Comparison of ENCODE assay signal across 33 cellular contexts in genomic region chr5:94395468-94395867, GRCh38.
"Had no signal": no experiment of that assay in that cellular context is flagged by ENCODE, and none has a peak within 500 bp of the region (broad histone marks: within the 10 kb centered on the region; RNA-seq: fewer than 3 reads in every experiment).

No MANE protein-coding gene starts in this region.

- H3K4me1 ChIP-seq: ascending aorta, breast epithelium, colonic mucosa, esophagus squamous epithelium, gastroesophageal sphincter, heart right ventricle had no signal

- DNase-seq: activated CD4-positive, alpha-beta memory T cell treated with anti-CD3 and anti-CD28 coated beads for 36 hours; activated CD4-positive, alpha-beta T cell treated with anti-CD3 and anti-CD28 coated beads for 36 hours; activated CD4-positive, alpha-beta T cell treated with anti-CD3 and anti-CD28 coated beads, Interleukin-2, amount 10 ng/mL, durations not matched to agents 24 days and 14 days; activated CD4-positive, CD25-positive, alpha-beta regulatory T cell; activated CD4-positive, CD25-positive, alpha-beta regulatory T cell treated with anti-CD3 and anti-CD28 coated beads, Interleukin-2, amount 50 U/mL, for 72 hours; activated CD8-positive, alpha-beta memory T cell treated with anti-CD3 and anti-CD28 coated beads, Interleukin-2, amount 10 ng/mL, durations not matched to agents 7 days and 5 days; activated CD8-positive, alpha-beta memory T cell treated with anti-CD3 and anti-CD28 coated beads, Interleukin-2, amount 50 U/mL, for 4 hours; activated CD8-positive, alpha-beta T cell treated with anti-CD3 and anti-CD28 coated beads, Interleukin-2, amount 10 ng/mL, durations not matched to agents 7 days and 5 days; activated gamma-delta T cell; activated naive CD4-positive, alpha-beta T cell; activated naive CD4-positive, alpha-beta T cell treated with anti-CD3 and anti-CD28 coated beads, Interleukin-2, amount 10 ng/mL, durations not matched to agents 7 days and 5 days; activated naive CD8-positive, alpha-beta T cell treated with anti-CD3 and anti-CD28 coated beads, Interleukin-2, amount 10 ng/mL, durations not matched to agents 7 days and 5 days; activated T-cell treated with anti-CD3 and anti-CD28 coated beads, Interleukin-2, amount 50 U/mL, for 1 hour; activated T-cell treated with anti-CD3 and anti-CD28 coated beads, Interleukin-2, amount 50 U/mL, for 48 hours; central memory CD4-positive, alpha-beta T cell; cerebellar nuclear complex; colonic mucosa; effector CD8-positive, alpha-beta T cell; esophagus squamous epithelium; foreskin melanocyte; heart right ventricle; T1000; WERI-Rb-1 had no signal

- H3K4me1 Mint-ChIP-seq: activated CD4-positive, alpha-beta T cell treated with anti-CD3 and anti-CD28 coated beads for 36 hours; activated CD4-positive, alpha-beta T cell treated with anti-CD3 and anti-CD28 coated beads, Interleukin-2, amount 10 ng/mL, durations not matched to agents 24 days and 14 days; activated CD8-positive, alpha-beta memory T cell treated with anti-CD3 and anti-CD28 coated beads, Interleukin-2, amount 10 ng/mL, durations not matched to agents 7 days and 5 days; activated naive CD4-positive, alpha-beta T cell treated with anti-CD3 and anti-CD28 coated beads, Interleukin-2, amount 10 ng/mL, durations not matched to agents 7 days and 5 days; activated naive CD8-positive, alpha-beta T cell treated with anti-CD3 and anti-CD28 coated beads, Interleukin-2, amount 10 ng/mL, durations not matched to agents 7 days and 5 days; brain had no signal

- H3K27ac Mint-ChIP-seq: activated CD4-positive, alpha-beta memory T cell treated with anti-CD3 and anti-CD28 coated beads for 36 hours; activated CD4-positive, alpha-beta T cell treated with anti-CD3 and anti-CD28 coated beads for 36 hours; activated CD4-positive, alpha-beta T cell treated with anti-CD3 and anti-CD28 coated beads, Interleukin-2, amount 10 ng/mL, durations not matched to agents 24 days and 14 days; activated CD8-positive, alpha-beta memory T cell treated with anti-CD3 and anti-CD28 coated beads, Interleukin-2, amount 10 ng/mL, durations not matched to agents 7 days and 5 days; activated CD8-positive, alpha-beta T cell treated with anti-CD3 and anti-CD28 coated beads, Interleukin-2, amount 10 ng/mL, durations not matched to agents 7 days and 5 days; activated naive CD4-positive, alpha-beta T cell treated with anti-CD3 and anti-CD28 coated beads, Interleukin-2, amount 10 ng/mL, durations not matched to agents 7 days and 5 days; activated naive CD4-positive, alpha-beta T cell treated with anti-CD3 and anti-CD28 coated beads, Interleukin-2, amount 50 U/mL, for 72 hours; activated naive CD8-positive, alpha-beta T cell treated with anti-CD3 and anti-CD28 coated beads, Interleukin-2, amount 10 ng/mL, durations not matched to agents 7 days and 5 days; activated T-helper 1 cell treated with anti-CD3 and anti-CD28 coated beads, Interleukin-12 subunit alpha, Interleukin-12 subunit beta, Interleukin-2, Interleukin-4 antibody, amounts not matched to agents 30 ng/mL and 10 ng/mL and 1 ng/mL, durations not matched to agents 14 hours and 24 hours and 36 hours; brain; T-helper 2 cell treated with Interferon-gamma antibody and Interleukin-4, amounts not matched to agents 5 μg/mL and 100 μg/mL, for 36 hours had no signal

- H2AFZ ChIP-seq: hepatocyte had no signal

- H3K36me3 ChIP-seq: ascending aorta, breast epithelium, cardiac muscle cell, colonic mucosa, esophagus squamous epithelium, gastroesophageal sphincter, heart right ventricle, WERI-Rb-1 had no signal

- H3K27me3 ChIP-seq: ascending aorta, breast epithelium, cardiac muscle cell, colonic mucosa, esophagus squamous epithelium, gastroesophageal sphincter, heart right ventricle, hepatocyte had no signal

- H3K4me3 ChIP-seq: ascending aorta, breast epithelium, cardiac muscle cell, colonic mucosa, esophagus squamous epithelium, gastroesophageal sphincter, heart right ventricle, hepatocyte had no signal

- H3K27ac ChIP-seq: ascending aorta, breast epithelium, cardiac muscle cell, colonic mucosa, epithelial cell of prostate, esophagus squamous epithelium, gastroesophageal sphincter, heart right ventricle, hepatocyte had no signal

- H3K79me2 ChIP-seq: hepatocyte had no signal

- H3K4me3 Mint-ChIP-seq: activated CD4-positive, alpha-beta memory T cell treated with anti-CD3 and anti-CD28 coated beads for 36 hours; activated CD4-positive, alpha-beta T cell treated with anti-CD3 and anti-CD28 coated beads for 36 hours; activated CD4-positive, alpha-beta T cell treated with anti-CD3 and anti-CD28 coated beads, Interleukin-2, amount 10 ng/mL, durations not matched to agents 24 days and 14 days; activated CD8-positive, alpha-beta memory T cell treated with anti-CD3 and anti-CD28 coated beads, Interleukin-2, amount 10 ng/mL, durations not matched to agents 7 days and 5 days; activated CD8-positive, alpha-beta T cell treated with anti-CD3 and anti-CD28 coated beads, Interleukin-2, amount 10 ng/mL, durations not matched to agents 7 days and 5 days; activated naive CD4-positive, alpha-beta T cell treated with anti-CD3 and anti-CD28 coated beads, Interleukin-2, amount 10 ng/mL, durations not matched to agents 7 days and 5 days; activated naive CD8-positive, alpha-beta T cell treated with anti-CD3 and anti-CD28 coated beads, Interleukin-2, amount 10 ng/mL, durations not matched to agents 7 days and 5 days; activated T-helper 1 cell treated with anti-CD3 and anti-CD28 coated beads, Interleukin-12 subunit alpha, Interleukin-12 subunit beta, Interleukin-2, Interleukin-4 antibody, amounts not matched to agents 30 ng/mL and 10 ng/mL and 1 ng/mL, durations not matched to agents 14 hours and 24 hours and 36 hours; brain; T-helper 2 cell treated with Interferon-gamma antibody and Interleukin-4, amounts not matched to agents 5 μg/mL and 100 μg/mL, for 36 hours had no signal

- H3K4me2 ChIP-seq: hepatocyte had no signal

- H3K36me3 Mint-ChIP-seq: activated CD4-positive, alpha-beta memory T cell treated with anti-CD3 and anti-CD28 coated beads for 36 hours; activated CD8-positive, alpha-beta memory T cell treated with anti-CD3 and anti-CD28 coated beads, Interleukin-2, amount 10 ng/mL, durations not matched to agents 7 days and 5 days; activated naive CD4-positive, alpha-beta T cell treated with anti-CD3 and anti-CD28 coated beads, Interleukin-2, amount 10 ng/mL, durations not matched to agents 7 days and 5 days; activated naive CD4-positive, alpha-beta T cell treated with anti-CD3 and anti-CD28 coated beads, Interleukin-2, amount 50 U/mL, for 72 hours; activated naive CD8-positive, alpha-beta T cell treated with anti-CD3 and anti-CD28 coated beads, Interleukin-2, amount 10 ng/mL, durations not matched to agents 7 days and 5 days; brain had no signal

- H3K9me3 Mint-ChIP-seq: activated CD4-positive, alpha-beta memory T cell treated with anti-CD3 and anti-CD28 coated beads for 36 hours; activated naive CD4-positive, alpha-beta T cell treated with anti-CD3 and anti-CD28 coated beads, Interleukin-2, amount 10 ng/mL, durations not matched to agents 7 days and 5 days; activated naive CD8-positive, alpha-beta T cell treated with anti-CD3 and anti-CD28 coated beads, Interleukin-2, amount 10 ng/mL, durations not matched to agents 7 days and 5 days; activated T-helper 1 cell treated with anti-CD3 and anti-CD28 coated beads, Interleukin-12 subunit alpha, Interleukin-12 subunit beta, Interleukin-2, Interleukin-4 antibody, amounts not matched to agents 30 ng/mL and 10 ng/mL and 1 ng/mL, durations not matched to agents 14 hours and 24 hours and 36 hours; brain; T-helper 2 cell treated with Interferon-gamma antibody and Interleukin-4, amounts not matched to agents 5 μg/mL and 100 μg/mL, for 36 hours had no signal

- H3K9me3 ChIP-seq: ascending aorta, breast epithelium, colonic mucosa, esophagus squamous epithelium, gastroesophageal sphincter, heart right ventricle had no signal

- ATAC-seq: activated CD4-positive, alpha-beta T cell treated with anti-CD3 and anti-CD28 coated beads for 36 hours; activated CD8-positive, alpha-beta memory T cell treated with anti-CD3 and anti-CD28 coated beads, Interleukin-2, amount 10 ng/mL, durations not matched to agents 7 days and 5 days; activated CD8-positive, alpha-beta T cell treated with anti-CD3 and anti-CD28 coated beads, Interleukin-2, amount 10 ng/mL, durations not matched to agents 7 days and 5 days; activated naive CD4-positive, alpha-beta T cell treated with anti-CD3 and anti-CD28 coated beads, Interleukin-2, amount 50 U/mL, for 72 hours; gastroesophageal sphincter; heart right ventricle had no signal

- H3K27me3 Mint-ChIP-seq: activated CD4-positive, alpha-beta memory T cell treated with anti-CD3 and anti-CD28 coated beads for 36 hours; activated CD4-positive, alpha-beta T cell treated with anti-CD3 and anti-CD28 coated beads for 36 hours; activated CD8-positive, alpha-beta memory T cell treated with anti-CD3 and anti-CD28 coated beads, Interleukin-2, amount 10 ng/mL, durations not matched to agents 7 days and 5 days; activated naive CD4-positive, alpha-beta T cell treated with anti-CD3 and anti-CD28 coated beads, Interleukin-2, amount 10 ng/mL, durations not matched to agents 7 days and 5 days; activated naive CD8-positive, alpha-beta T cell treated with anti-CD3 and anti-CD28 coated beads, Interleukin-2, amount 10 ng/mL, durations not matched to agents 7 days and 5 days; brain had no signal
